Comparison of ENCODE assay signal across 13 cellular contexts in genomic region chrX:2391869-2392606, GRCh38.
DNase-seq lines count a peak whose midpoint lies in the region; ATAC-seq, FAIRE-seq and TF ChIP-seq lines count a peak whose summit lies in the region.
"Had no signal": no experiment of that assay in that cellular context is flagged by ENCODE, and none has a peak within 500 bp of the region (broad histone marks: within the 10 kb centered on the region; RNA-seq: fewer than 3 reads in every experiment).

No MANE protein-coding gene starts in this region.

- H3K9ac ChIP-seq in HUES6 (ENCODE audit: low read length) (peak overlapping the region; percentile 27), mammary epithelial cell (ENCODE audit: insufficient read depth, low read length) (no peak overlapping the region), keratinocyte (ENCODE audit: control insufficient read depth, extremely low read depth, insufficient read depth, low read length) (no peak overlapping the region)
- H3K9ac ChIP-seq: BLaER1 had no signal

- BruUV-seq in mammary epithelial cell (replicated peaks; lab: Mats Ljungman, UMichigan), result no TSS peak

- dilution Hi-C loops in mammary epithelial cell (cut with HindIII; ENCODE audit: low sequenced_read_pairs), result no loop called here
- dilution Hi-C loops in keratinocyte (cut with MboI; ENCODE audit: extremely low pct_ligation_motif_present, low sequenced_read_pairs), result no loop called here

- no peak overlapping the region for H2AFZ ChIP-seq in mammary epithelial cell (ENCODE audit: low read depth, low read length)
- peak overlapping the region; percentile 15 for H2AFZ ChIP-seq in keratinocyte (ENCODE audit: control insufficient read depth, low read length)

- FAIRE-seq in keratinocyte (lab: Jason Lieb, UNC) (peak; percentile 100), GM19239 (lab: Jason Lieb, UNC) (no peak)
- FAIRE-seq: GM12892 had no signal

- peak overlapping the region; percentile 42 for H3K27ac ChIP-seq in AG04450 (ENCODE audit: low read depth, low read length)
- peak overlapping the region; percentile 50; the same call in 1 of the 2 replicates for H3K27ac ChIP-seq in HUES6 (ENCODE audit: low read depth, low read length)
- H3K27ac ChIP-seq in mammary epithelial cell (ENCODE audit: insufficient read depth, low read depth, low read length), result peak overlapping the region; percentile 8
- peak overlapping the region; percentile 47 for H3K27ac ChIP-seq in keratinocyte (ENCODE audit: control insufficient read depth, insufficient read depth, low read length)
- H3K27ac ChIP-seq: BLaER1 had no signal

- H3K79me2 ChIP-seq in mammary epithelial cell (ENCODE audit: insufficient read depth, low read length) (no peaks in the 10 kb centered on the region), keratinocyte (ENCODE audit: control insufficient read depth, insufficient read depth, low read length) (peaks cover 3% of the 10 kb centered on the region)

- 52% methylated on average over 14 of the region's 15 CpGs for WGBS in mammary epithelial cell (ENCODE audit: low coverage, missing lambda C conversion rate)

- ATAC-seq in HG02973 (IDR thresholded peaks at IDR 0.05; ENCODE audit: unreplicated experiment), result no peak
- ATAC-seq: stimulated activated effector memory CD8-positive, alpha-beta T cell treated with anti-CD3 and anti-CD28 coated beads, Interleukin-12 subunit alpha, Interleukin-12 subunit beta, amount 100 ng/mL, for 72 hours had no signal

- intact Hi-C loops in mammary epithelial cell (cut with micrococcal nuclease), result no loop called here

- H3K36me3 ChIP-seq in HUES6 (ENCODE audit: control insufficient read depth, insufficient read depth, low read length) (peaks cover 9% of the 10 kb centered on the region), mammary epithelial cell (ENCODE audit: insufficient read depth, low read length) (no peaks in the 10 kb centered on the region), keratinocyte (ENCODE audit: control insufficient read depth in 2 of 2, extremely low read depth in 1 of 2, insufficient read depth in 2 of 2, low read length in 2 of 2) (no peaks in the 10 kb centered on the region)

- H4K20me1 ChIP-seq in mammary epithelial cell (ENCODE audit: insufficient read depth, low read length) (no peaks in the 10 kb centered on the region), keratinocyte (ENCODE audit: control insufficient read depth, extremely low read depth, insufficient read depth, low read length) (no peaks in the 10 kb centered on the region)

- H3K4me1 ChIP-seq in HUES6 (ENCODE audit: control insufficient read depth, insufficient read depth, low read length), result peaks cover 9% of the 10 kb centered on the region; the same call in 1 of the 2 replicates
- peaks cover 4% of the 10 kb centered on the region for H3K4me1 ChIP-seq in mammary epithelial cell (ENCODE audit: insufficient read depth, low read length)
- peaks cover 9% of the 10 kb centered on the region for H3K4me1 ChIP-seq in keratinocyte (ENCODE audit: control insufficient read depth, extremely low read depth, insufficient read depth, low read length)
- H3K4me1 ChIP-seq: BLaER1 had no signal

- TF ChIP-seq CTCF in AG04450 (IDR thresholded peaks at IDR 0.05; ENCODE audit: low read depth, low read length) (peak; percentile 31; the same call in 1 of the 2 replicates), mammary epithelial cell (conservative IDR thresholded peaks at IDR 0.05 in 1 of 2, IDR thresholded peaks at IDR 0.05 in 1 of 2; ENCODE audit: extremely low read depth in 1 of 2, insufficient read depth in 1 of 2, low read depth in 1 of 2, low read length in 2 of 2) (peak in 1 of 2 donors; percentile 38), keratinocyte (optimal IDR thresholded peaks at IDR 0.05 in 1 of 3, IDR thresholded peaks at IDR 0.05 in 1 of 3, conservative IDR thresholded peaks at IDR 0.05 in 1 of 3; ENCODE audit: extremely low read depth in 1 of 3, insufficient read depth in 2 of 3, low read length in 3 of 3) (peak; percentile 46 to 65 (median 63))

- H3K4me3 ChIP-seq in AG04450 (ENCODE audit: low read depth, low read length), result no peak overlapping the region
- H3K4me3 ChIP-seq in HUES6 (ENCODE audit: low read depth, low read length), result no peak overlapping the region
- H3K4me3 ChIP-seq in mammary epithelial cell (replicated peaks in 1 of 3; ENCODE audit: insufficient read depth in 1 of 3, low read depth in 2 of 3, low read length in 3 of 3), result no peak overlapping the region
- no peak overlapping the region for H3K4me3 ChIP-seq in keratinocyte (ENCODE audit: control insufficient read depth in 2 of 3, extremely low read depth in 1 of 3, insufficient read depth in 2 of 3, low read depth in 1 of 3, low read length in 3 of 3)

- no peaks in the 10 kb centered on the region for H3K9me1 ChIP-seq in keratinocyte (ENCODE audit: control insufficient read depth, extremely low read depth, insufficient read depth, low read length)

- CTCF ChIA-PET in AG04450 (lab: Charles Lee), result no interaction called here
- CTCF ChIA-PET in mammary epithelial cell (lab: Charles Lee; ENCODE audit: low non-redundant PET), result no interaction called here
- CTCF ChIA-PET in HEK293T (lab: Yijun Ruan, JAX), result no interaction called here

- peak overlapping the region; percentile 5 for H3K4me2 ChIP-seq in mammary epithelial cell (ENCODE audit: insufficient read depth, low read depth, low read length)
- H3K4me2 ChIP-seq in keratinocyte (ENCODE audit: control insufficient read depth, extremely low read depth, insufficient read depth, low read depth, low read length), result peak overlapping the region; percentile 56
- H3K4me2 ChIP-seq: BLaER1 had no signal

- H3K9me3 ChIP-seq in AG04450 (ENCODE audit: control insufficient read depth, insufficient read depth, low read length), result no peaks in the 10 kb centered on the region
- H3K9me3 ChIP-seq in HUES6 (ENCODE audit: control insufficient read depth, insufficient read depth, low read depth, low read length), result peaks cover 6% of the 10 kb centered on the region
- H3K9me3 ChIP-seq in mammary epithelial cell (replicated peaks; ENCODE audit: insufficient read depth, low read length), result peaks cover 4% of the 10 kb centered on the region
- H3K9me3 ChIP-seq in keratinocyte (ENCODE audit: control insufficient read depth, low read depth, low read length), result peaks cover 3% of the 10 kb centered on the region

- H3K27me3 ChIP-seq in AG04450 (ENCODE audit: control insufficient read depth, insufficient read depth, low read length) (no peaks in the 10 kb centered on the region), HUES6 (ENCODE audit: control insufficient read depth, insufficient read depth, low read length) (no peaks in the 10 kb centered on the region), mammary epithelial cell (ENCODE audit: insufficient read depth, low read length) (no peaks in the 10 kb centered on the region), keratinocyte (ENCODE audit: control insufficient read depth, extremely low read depth, insufficient read depth, low read length) (no peaks in the 10 kb centered on the region)
- H3K27me3 ChIP-seq: BLaER1 had no signal

- POLR2A ChIA-PET in AG04450 (lab: Yijun Ruan, JAX) (no interaction called here), HEK293T (lab: Yijun Ruan, JAX) (no interaction called here)

- in situ Hi-C loops in mammary epithelial cell (cut with MboI; ENCODE audit: low sequenced_read_pairs in 2 of 2), result no loop called here

- DNase-seq in AG04450 (ENCODE audit: low read depth, low spot score), result peak; percentile 52
- peak; percentile 93 for DNase-seq in mammary epithelial cell
- DNase-seq in keratinocyte (ENCODE audit: low read depth, low spot score), result peak; percentile 74
- no peak for DNase-seq in NCI-H2107 treated with DMSO at 0.1 percent for 48 hours (lab: John Stamatoyannopoulos, UW; ENCODE audit: unreplicated experiment)
- no peak for DNase-seq in GM19239 (ENCODE audit: insufficient read length, low spot score)
- no peak for DNase-seq in HEK293T (ENCODE audit: extremely low spot score)
- DNase-seq: activated naive CD4-positive, alpha-beta T cell treated with Interleukin-2 at 50 U/mL for 16 hours; NCI-H1092 treated with DMSO at 0.1 percent for 48 hours had no signal

TF ChIP-seq in HEK293T, 16 proteins besides CTCF, POLR2A, EP300 and RAD21:
- TF ChIP-seq BHLHE40 (IDR thresholded peaks at IDR 0.05; ENCODE audit: borderline replicate concordance), result no peak
- TF ChIP-seq ARNT (IDR thresholded peaks at IDR 0.05), result no peak
- TF ChIP-seq ELF4 (IDR thresholded peaks at IDR 0.05), result no peak
- no peak for TF ChIP-seq L3MBTL2 (conservative IDR thresholded peaks at IDR 0.05)
- TF ChIP-seq HDGF (IDR thresholded peaks at IDR 0.05; ENCODE audit: borderline replicate concordance), result no peak
- TF ChIP-seq PKNOX1 (IDR thresholded peaks at IDR 0.05), result no peak
- TF ChIP-seq TARDBP (IDR thresholded peaks at IDR 0.05), result no peak
- no peak for TF ChIP-seq NFRKB (IDR thresholded peaks at IDR 0.05)
- TF ChIP-seq LEF1 (IDR thresholded peaks at IDR 0.05; ENCODE audit: borderline replicate concordance), result no peak
- TF ChIP-seq FOXK2 (IDR thresholded peaks at IDR 0.05), result no peak
- TF ChIP-seq SP1 (IDR thresholded peaks at IDR 0.05), result no peak
- TF ChIP-seq FOXM1 (IDR thresholded peaks at IDR 0.05; ENCODE audit: borderline replicate concordance), result no peak
- no peak for TF ChIP-seq ZNF384 (IDR thresholded peaks at IDR 0.05)
- no peak for TF ChIP-seq SUZ12 (IDR thresholded peaks at IDR 0.05)

Comparison
In these comparisons a context has a peak if more than half of its experiments do, and no peak if none do; other contexts are left out.
1. DNase-seq: peak in AG04450 (single experiment), mammary epithelial cell (single experiment) and keratinocyte (single experiment); none in NCI-H2107 treated with DMSO at 0.1 percent for 48 hours (single experiment), GM19239 (single experiment) and HEK293T (single experiment).
2. Peak in every context shown above with its lines, with median percentiles within 50 percentile points of each other: H3K27ac ChIP-seq.